Comparison of ENCODE assay signal across 8 cellular contexts in genomic region chr9:126471084-126471611, GRCh38.
DNase-seq lines count a peak whose midpoint lies in the region; ATAC-seq and FAIRE-seq lines count a peak whose summit lies in the region.

No MANE protein-coding gene starts in this region.

- ATAC-seq in GM21447 (IDR thresholded peaks at IDR 0.05; ENCODE audit: unreplicated experiment) (peak; percentile 75), Right ventricle myocardium superior (ENCODE audit: poor library complexity) (peak; percentile 85), HG02571 (IDR thresholded peaks at IDR 0.05; ENCODE audit: unreplicated experiment) (no peak)
- peak; percentile 93 to 94 for ATAC-seq in activated T-cell treated with anti-CD3 and anti-CD28 coated beads, Interleukin-2, amount 50 U/mL, for 4 hours

- DNase-seq in NOMO-1 treated with dmso at 0.1 percent for 144 hours (lab: John Stamatoyannopoulos, UW; ENCODE audit: unreplicated experiment) (peak; percentile 96), Right ventricle myocardium superior (peak; percentile 86), RCC 7860 (ENCODE audit: low spot score) (no peak), NCI-H526 (lab: John Stamatoyannopoulos, UW) (no peak)
- DNase-seq in activated T-cell treated with anti-CD3 and anti-CD28 coated beads, Interleukin-2, amount 50 U/mL, for 4 hours: peak; percentile 50
- DNase-seq in stimulated activated CD4-positive, alpha-beta T cell treated with anti-CD3 and anti-CD28 coated beads, Interleukin-1b, Interleukin-23, amount 100 ng/mL, for 24 hours (ENCODE audit: low read depth in 4 of 4, low spot score in 1 of 4): peak; percentile 34 to 62 (median 42)

- intact Hi-C loops in Right ventricle myocardium superior (cut with DNase I): no loop called here

- H3K4me3 Mint-ChIP-seq in activated T-cell treated with anti-CD3 and anti-CD28 coated beads, Interleukin-2, amount 50 U/mL, for 4 hours: peak overlapping the region; percentile 69

- H3K9me3 Mint-ChIP-seq in activated T-cell treated with anti-CD3 and anti-CD28 coated beads, Interleukin-2, amount 50 U/mL, for 4 hours: no peaks in the 10 kb centered on the region

- H3K4me1 Mint-ChIP-seq in activated T-cell treated with anti-CD3 and anti-CD28 coated beads, Interleukin-2, amount 50 U/mL, for 4 hours (ENCODE audit: low read depth): peaks cover 75% of the 10 kb centered on the region

- FAIRE-seq in RCC 7860 (lab: Jason Lieb, UNC): no peak

- no peaks in the 10 kb centered on the region for H3K36me3 Mint-ChIP-seq in activated T-cell treated with anti-CD3 and anti-CD28 coated beads, Interleukin-2, amount 50 U/mL, for 4 hours (ENCODE audit: insufficient read depth)

- no peaks in the 10 kb centered on the region for H3K27me3 Mint-ChIP-seq in activated T-cell treated with anti-CD3 and anti-CD28 coated beads, Interleukin-2, amount 50 U/mL, for 4 hours (ENCODE audit: low read depth)

Comparison
In these comparisons a context has a peak if more than half of its experiments do, and no peak if none do; other contexts are left out.
1. DNase-seq: peak in NOMO-1 treated with dmso at 0.1 percent for 144 hours (single experiment), activated T-cell treated with anti-CD3 and anti-CD28 coated beads, Interleukin-2, amount 50 U/mL, for 4 hours (single experiment), Right ventricle myocardium superior (single experiment) and stimulated activated CD4-positive, alpha-beta T cell treated with anti-CD3 and anti-CD28 coated beads, Interleukin-1b, Interleukin-23, amount 100 ng/mL, for 24 hours (4 of 4); none in RCC 7860 (single experiment) and NCI-H526 (0 of 2).